Comparison of ENCODE assay signal across 2 cellular contexts in the genomic region with DNA sequence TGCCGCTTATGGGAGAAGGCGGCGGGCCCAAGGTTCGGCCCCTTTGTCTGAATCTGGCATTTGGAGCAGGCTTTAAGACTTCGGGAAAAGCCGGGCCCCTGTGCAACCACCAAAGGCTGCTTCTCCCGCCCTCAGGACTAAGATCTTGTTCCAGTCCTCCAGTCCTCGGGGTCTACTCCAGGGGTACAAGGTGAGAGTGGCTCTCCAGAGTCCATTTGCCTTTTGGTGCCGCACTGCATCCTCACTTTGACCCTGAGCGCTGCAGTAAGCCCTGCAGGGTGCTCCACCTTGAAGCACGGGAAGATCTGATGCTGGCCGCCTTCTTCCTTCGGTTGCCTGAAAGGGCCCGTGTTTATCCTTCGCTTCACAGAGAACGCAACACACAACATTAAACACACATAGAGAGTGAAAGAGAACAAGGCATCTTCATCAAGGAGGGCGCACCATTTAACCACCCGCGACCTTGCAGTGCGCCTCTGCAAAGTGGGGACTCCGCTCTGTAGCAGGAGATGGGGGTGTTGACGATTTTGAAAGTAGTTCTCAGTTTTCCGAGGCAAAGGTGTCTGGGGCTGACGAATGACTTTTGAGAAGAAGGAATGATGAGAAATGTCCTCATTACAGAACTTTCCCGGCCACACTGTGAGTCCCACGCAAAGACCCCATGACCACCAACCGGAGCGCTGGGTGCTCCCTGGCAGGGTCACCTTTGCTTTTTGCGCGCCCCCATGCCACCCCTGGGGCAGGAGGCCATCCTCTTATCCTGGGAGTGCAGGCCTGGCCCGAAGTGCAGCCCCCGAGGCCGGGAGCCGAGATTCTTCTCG.
TF ChIP-seq lines count a peak whose summit lies in the region.

No MANE protein-coding gene starts in this region.

TF ChIP-seq in HCT116, 20 proteins besides CTCF, POLR2A, EP300 and RAD21:
- no peak for TF ChIP-seq TCF7L2 (IDR thresholded peaks at IDR 0.05; ENCODE audit: borderline replicate concordance, extremely low read depth, insufficient read depth, insufficient read length)
- TF ChIP-seq, protein P1, sequence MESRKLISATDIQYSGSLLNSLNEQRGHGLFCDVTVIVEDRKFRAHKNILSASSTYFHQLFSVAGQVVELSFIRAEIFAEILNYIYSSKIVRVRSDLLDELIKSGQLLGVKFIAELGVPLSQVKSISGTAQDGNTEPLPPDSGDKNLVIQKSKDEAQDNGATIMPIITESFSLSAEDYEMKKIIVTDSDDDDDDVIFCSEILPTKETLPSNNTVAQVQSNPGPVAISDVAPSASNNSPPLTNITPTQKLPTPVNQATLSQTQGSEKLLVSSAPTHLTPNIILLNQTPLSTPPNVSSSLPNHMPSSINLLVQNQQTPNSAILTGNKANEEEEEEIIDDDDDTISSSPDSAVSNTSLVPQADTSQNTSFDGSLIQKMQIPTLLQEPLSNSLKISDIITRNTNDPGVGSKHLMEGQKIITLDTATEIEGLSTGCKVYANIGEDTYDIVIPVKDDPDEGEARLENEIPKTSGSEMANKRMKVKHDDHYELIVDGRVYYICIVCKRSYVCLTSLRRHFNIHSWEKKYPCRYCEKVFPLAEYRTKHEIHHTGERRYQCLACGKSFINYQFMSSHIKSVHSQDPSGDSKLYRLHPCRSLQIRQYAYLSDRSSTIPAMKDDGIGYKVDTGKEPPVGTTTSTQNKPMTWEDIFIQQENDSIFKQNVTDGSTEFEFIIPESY (IDR thresholded peaks at IDR 0.05; ENCODE audit: extremely low read depth, insufficient replicate concordance, low read length): no peak
- TF ChIP-seq FOSL1 (IDR thresholded peaks at IDR 0.05; ENCODE audit: low read depth): no peak
- no peak for TF ChIP-seq MAX (IDR thresholded peaks at IDR 0.05)
- no peak for TF ChIP-seq POLR2AphosphoS5 (IDR thresholded peaks at IDR 0.05; ENCODE audit: low read depth, low read length)
- no peak for TF ChIP-seq EZH2 (IDR thresholded peaks at IDR 0.05)
- TF ChIP-seq ZNF274 (IDR thresholded peaks at IDR 0.05; ENCODE audit: low read depth, low read length): no peak
- TF ChIP-seq ATF3 (IDR thresholded peaks at IDR 0.05): no peak
- no peak for TF ChIP-seq REST (IDR thresholded peaks at IDR 0.05; ENCODE audit: low read depth)
- TF ChIP-seq ZFX (IDR thresholded peaks at IDR 0.05): no peak

TF ChIP-seq in GM12891, 5 proteins besides CTCF, POLR2A, EP300 and RAD21:
- TF ChIP-seq POLR2AphosphoS5 (IDR thresholded peaks at IDR 0.05; ENCODE audit: low read depth, low read length) (no peak), PAX5 (IDR thresholded peaks at IDR 0.05; ENCODE audit: insufficient read depth, low read length, severe bottlenecking) (no peak), SPI1 (IDR thresholded peaks at IDR 0.05; ENCODE audit: low read depth, low read length) (no peak), TAF1 (IDR thresholded peaks at IDR 0.05; ENCODE audit: low read depth, low read length) (no peak), POU2F2 (IDR thresholded peaks at IDR 0.05; ENCODE audit: low read depth, low read length) (no peak)
